ENCODE assay signal across 1 cellular context in the genomic region with DNA sequence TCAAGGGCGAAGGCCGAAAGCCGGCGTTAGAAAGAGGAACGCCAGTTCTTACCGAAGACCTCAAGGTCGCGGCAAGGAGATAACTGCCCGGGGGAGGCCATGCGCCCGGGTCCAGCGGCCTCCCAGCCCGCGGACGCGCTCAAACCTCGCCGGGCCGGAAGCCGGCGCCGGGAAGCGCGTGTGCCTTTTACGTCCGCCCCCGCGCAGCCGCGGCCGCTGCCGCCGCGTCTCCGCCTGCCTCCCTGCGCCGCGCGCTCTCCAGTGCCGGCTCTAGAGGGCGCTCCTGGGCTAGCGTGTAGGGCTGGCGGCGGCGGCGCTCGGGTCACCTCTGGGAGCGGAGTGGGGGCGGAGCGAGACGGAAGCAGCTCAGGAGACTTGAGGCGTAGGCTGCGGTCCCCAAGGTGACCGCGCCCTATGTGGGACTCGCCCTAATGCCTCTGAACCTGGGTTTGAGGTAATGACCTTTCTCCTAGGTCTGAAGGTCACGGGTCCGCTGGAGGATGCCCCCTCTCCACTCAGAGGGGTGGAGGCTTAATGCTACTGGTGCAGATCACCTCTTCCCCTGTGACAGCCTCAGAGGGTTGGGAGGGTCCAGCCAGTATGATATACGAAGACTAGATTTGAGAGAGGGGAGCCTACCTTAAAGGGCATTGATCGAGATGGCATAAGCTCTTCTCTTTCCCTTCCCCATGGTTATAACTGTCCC.
TF ChIP-seq lines count a peak whose summit lies in the region.

No MANE protein-coding gene starts in this region.

TF ChIP-seq in HepG2, 621 proteins besides CTCF, POLR2A, EP300 and RAD21 (continued from another document and continues in another):
- TF ChIP-seq ZNF24 (IDR thresholded peaks at IDR 0.05) (0 out of 2 replicates have a peak, but pooled peaks have one; percentile 30), ZNF350 (CRISPR knock-in tag; IDR thresholded peaks at IDR 0.05; ENCODE audit: borderline replicate concordance, low read depth) (no peak), ARNT2 (CRISPR knock-in tag; IDR thresholded peaks at IDR 0.05; ENCODE audit: low read depth) (no peak), BCLAF1 (IDR thresholded peaks at IDR 0.05) (no peak), RFX1 (IDR thresholded peaks at IDR 0.05) (no peak), MLLT10 (CRISPR knock-in tag; IDR thresholded peaks at IDR 0.05) (no peak), PATZ1 (CRISPR knock-in tag; IDR thresholded peaks at IDR 0.05) (peak; percentile 25; the same call in 1 of the 2 replicates), CCAR2 (optimal IDR thresholded peaks at IDR 0.05; ENCODE audit: low read depth, low read length) (no peak), HCFC1 (IDR thresholded peaks at IDR 0.05; ENCODE audit: low read depth, low read length) (0 out of 2 replicates have a peak, but pooled peaks have one; percentile 13), KDM5B (CRISPR knock-in tag; IDR thresholded peaks at IDR 0.05; ENCODE audit: borderline replicate concordance) (0 out of 2 replicates have a peak, but pooled peaks have one; percentile 5), RELA (CRISPR knock-in tag; IDR thresholded peaks at IDR 0.05) (no peak), SAP130 (CRISPR knock-in tag; IDR thresholded peaks at IDR 0.05; ENCODE audit: low read depth) (peak; percentile 64), BORCS8-MEF2B (CRISPR knock-in tag; IDR thresholded peaks at IDR 0.05) (no peak), ZKSCAN5 (CRISPR knock-in tag; IDR thresholded peaks at IDR 0.05) (no peak), THRA (CRISPR knock-in tag; IDR thresholded peaks at IDR 0.05; ENCODE audit: borderline replicate concordance) (0 out of 2 replicates have a peak, but pooled peaks have one; percentile 44), HINFP (CRISPR knock-in tag; IDR thresholded peaks at IDR 0.05; ENCODE audit: low read depth) (peak; percentile 85), ZMAT3 (CRISPR knock-in tag; conservative IDR thresholded peaks at IDR 0.05) (no peak), ZNF644 (CRISPR knock-in tag; IDR thresholded peaks at IDR 0.05; ENCODE audit: low read depth) (no peak), ZNF629 (CRISPR knock-in tag; conservative IDR thresholded peaks at IDR 0.05) (0 out of 2 replicates have a peak, but pooled peaks have one; percentile 15), THAP11 (CRISPR knock-in tag; IDR thresholded peaks at IDR 0.05) (peak; percentile 53), DNMT3B (CRISPR knock-in tag; conservative IDR thresholded peaks at IDR 0.05) (no peak), RFXAP (CRISPR knock-in tag; IDR thresholded peaks at IDR 0.05; ENCODE audit: borderline replicate concordance) (0 out of 2 replicates have a peak, but pooled peaks have one; percentile 25), MAFK (conservative IDR thresholded peaks at IDR 0.05 in 1 of 2, IDR thresholded peaks at IDR 0.05 in 1 of 2; ENCODE audit: low read length in 2 of 2) (no peak), MEF2D (CRISPR knock-in tag; IDR thresholded peaks at IDR 0.05) (no peak), ZC3H4 (CRISPR knock-in tag; IDR thresholded peaks at IDR 0.05; ENCODE audit: borderline replicate concordance) (no peak), ZFY (CRISPR knock-in tag; IDR thresholded peaks at IDR 0.05) (peak; percentile 52), ELF3 (CRISPR knock-in tag; IDR thresholded peaks at IDR 0.05) (peak; percentile 20; the same call in 1 of the 2 replicates), ZFP36L1 (CRISPR knock-in tag; IDR thresholded peaks at IDR 0.05) (no peak), HBP1 (CRISPR knock-in tag; IDR thresholded peaks at IDR 0.05; ENCODE audit: low read depth) (no peak), TAF1 (CRISPR knock-in tag; IDR thresholded peaks at IDR 0.05) (0 out of 2 replicates have a peak, but pooled peaks have one; percentile 28), GABPA (IDR thresholded peaks at IDR 0.05; ENCODE audit: low read depth, low read length) (peak; percentile 68), GABPA (CRISPR knock-in tag; IDR thresholded peaks at IDR 0.05; ENCODE audit: low read depth) (no peak; the same call in 1 of the 2 replicates), ZNF446 (CRISPR knock-in tag; IDR thresholded peaks at IDR 0.05) (no peak), IRF2 (CRISPR knock-in tag; IDR thresholded peaks at IDR 0.05) (0 out of 2 replicates have a peak, but pooled peaks have one; percentile 26), HOXA3 (CRISPR knock-in tag; IDR thresholded peaks at IDR 0.05) (peak; percentile 36; the same call in 1 of the 2 replicates), FOXP1 (IDR thresholded peaks at IDR 0.05) (no peak), FOXP1 (CRISPR knock-in tag; IDR thresholded peaks at IDR 0.05) (no peak), HNRNPLL (IDR thresholded peaks at IDR 0.05; ENCODE audit: low read depth, low read length, poor library complexity, severe bottlenecking) (peak; percentile 51), MED1 (CRISPR knock-in tag; IDR thresholded peaks at IDR 0.05) (peak; percentile 29; the same call in 1 of the 2 replicates), ZNF816 (CRISPR knock-in tag; IDR thresholded peaks at IDR 0.05; ENCODE audit: borderline replicate concordance) (no peak), MXI1 (IDR thresholded peaks at IDR 0.05; ENCODE audit: borderline replicate concordance, low read depth, low read length) (peak; percentile 13; the same call in 1 of the 3 replicates), ERF (CRISPR knock-in tag; IDR thresholded peaks at IDR 0.05) (peak; percentile 32; the same call in 1 of the 2 replicates), ZNF652 (CRISPR knock-in tag; IDR thresholded peaks at IDR 0.05; ENCODE audit: borderline replicate concordance, low read depth) (no peak), HNRNPUL1 (IDR thresholded peaks at IDR 0.05; ENCODE audit: low read depth, low read length) (no peak), RBFOX2 (IDR thresholded peaks at IDR 0.05; ENCODE audit: low read depth, low read length) (peak; percentile 83), ZSCAN22 (CRISPR knock-in tag; IDR thresholded peaks at IDR 0.05) (no peak), YY1 (IDR thresholded peaks at IDR 0.05; ENCODE audit: insufficient read depth, insufficient replicate concordance, low read depth, low read length) (peak; percentile 62)
- TF ChIP-seq, protein P1, sequence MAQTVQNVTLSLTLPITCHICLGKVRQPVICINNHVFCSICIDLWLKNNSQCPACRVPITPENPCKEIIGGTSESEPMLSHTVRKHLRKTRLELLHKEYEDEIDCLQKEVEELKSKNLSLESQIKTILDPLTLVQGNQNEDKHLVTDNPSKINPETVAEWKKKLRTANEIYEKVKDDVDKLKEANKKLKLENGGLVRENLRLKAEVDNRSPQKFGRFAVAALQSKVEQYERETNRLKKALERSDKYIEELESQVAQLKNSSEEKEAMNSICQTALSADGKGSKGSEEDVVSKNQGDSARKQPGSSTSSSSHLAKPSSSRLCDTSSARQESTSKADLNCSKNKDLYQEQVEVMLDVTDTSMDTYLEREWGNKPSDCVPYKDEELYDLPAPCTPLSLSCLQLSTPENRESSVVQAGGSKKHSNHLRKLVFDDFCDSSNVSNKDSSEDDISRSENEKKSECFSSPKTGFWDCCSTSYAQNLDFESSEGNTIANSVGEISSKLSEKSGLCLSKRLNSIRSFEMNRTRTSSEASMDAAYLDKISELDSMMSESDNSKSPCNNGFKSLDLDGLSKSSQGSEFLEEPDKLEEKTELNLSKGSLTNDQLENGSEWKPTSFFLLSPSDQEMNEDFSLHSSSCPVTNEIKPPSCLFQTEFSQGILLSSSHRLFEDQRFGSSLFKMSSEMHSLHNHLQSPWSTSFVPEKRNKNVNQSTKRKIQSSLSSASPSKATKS (CRISPR knock-in tag; IDR thresholded peaks at IDR 0.05), result no peak
- TF ChIP-seq, protein P2, sequence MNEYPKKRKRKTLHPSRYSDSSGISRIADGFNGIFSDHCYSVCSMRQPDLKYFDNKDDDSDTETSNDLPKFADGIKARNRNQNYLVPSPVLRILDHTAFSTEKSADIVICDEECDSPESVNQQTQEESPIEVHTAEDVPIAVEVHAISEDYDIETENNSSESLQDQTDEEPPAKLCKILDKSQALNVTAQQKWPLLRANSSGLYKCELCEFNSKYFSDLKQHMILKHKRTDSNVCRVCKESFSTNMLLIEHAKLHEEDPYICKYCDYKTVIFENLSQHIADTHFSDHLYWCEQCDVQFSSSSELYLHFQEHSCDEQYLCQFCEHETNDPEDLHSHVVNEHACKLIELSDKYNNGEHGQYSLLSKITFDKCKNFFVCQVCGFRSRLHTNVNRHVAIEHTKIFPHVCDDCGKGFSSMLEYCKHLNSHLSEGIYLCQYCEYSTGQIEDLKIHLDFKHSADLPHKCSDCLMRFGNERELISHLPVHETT (CRISPR knock-in tag; conservative IDR thresholded peaks at IDR 0.05), result no peak
- TF ChIP-seq, protein P3, sequence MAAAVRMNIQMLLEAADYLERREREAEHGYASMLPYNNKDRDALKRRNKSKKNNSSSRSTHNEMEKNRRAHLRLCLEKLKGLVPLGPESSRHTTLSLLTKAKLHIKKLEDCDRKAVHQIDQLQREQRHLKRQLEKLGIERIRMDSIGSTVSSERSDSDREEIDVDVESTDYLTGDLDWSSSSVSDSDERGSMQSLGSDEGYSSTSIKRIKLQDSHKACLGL (CRISPR knock-in tag; IDR thresholded peaks at IDR 0.05), result peak; percentile 40; the same call in 1 of the 2 replicates
- TF ChIP-seq, protein P4, sequence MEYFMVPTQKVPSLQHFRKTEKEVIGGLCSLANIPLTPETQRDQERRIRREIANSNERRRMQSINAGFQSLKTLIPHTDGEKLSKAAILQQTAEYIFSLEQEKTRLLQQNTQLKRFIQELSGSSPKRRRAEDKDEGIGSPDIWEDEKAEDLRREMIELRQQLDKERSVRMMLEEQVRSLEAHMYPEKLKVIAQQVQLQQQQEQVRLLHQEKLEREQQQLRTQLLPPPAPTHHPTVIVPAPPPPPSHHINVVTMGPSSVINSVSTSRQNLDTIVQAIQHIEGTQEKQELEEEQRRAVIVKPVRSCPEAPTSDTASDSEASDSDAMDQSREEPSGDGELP (IDR thresholded peaks at IDR 0.05; ENCODE audit: borderline replicate concordance, low read depth), result no peak
- TF ChIP-seq, protein P5, sequence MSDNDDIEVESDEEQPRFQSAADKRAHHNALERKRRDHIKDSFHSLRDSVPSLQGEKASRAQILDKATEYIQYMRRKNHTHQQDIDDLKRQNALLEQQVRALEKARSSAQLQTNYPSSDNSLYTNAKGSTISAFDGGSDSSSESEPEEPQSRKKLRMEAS (IDR thresholded peaks at IDR 0.05), result peak; percentile 75
